Comparison of ENCODE assay signal across 30 cellular contexts in genomic region chr5:172530406-172530805, GRCh38.
A peak's percentile ranks its signal among the peaks of the same experiment; 100 is the strongest.
DNase-seq lines count a peak whose midpoint lies in the region; ATAC-seq, FAIRE-seq and TF ChIP-seq lines count a peak whose summit lies in the region.
"Had no signal": no experiment of that assay in that cellular context is flagged by ENCODE, and none has a peak within 500 bp of the region (broad histone marks: within the 10 kb centered on the region; RNA-seq: fewer than 3 reads in every experiment).

No MANE protein-coding gene starts in this region.

- RAD21 ChIA-PET in GM12878 (lab: Charles Lee; ENCODE audit: unreplicated experiment) = no interaction called here

- DNase-seq in left ventricle myocardium inferior = no peak
- no peak for DNase-seq in heart left ventricle
- no peak for DNase-seq in GM12878 (ENCODE audit: low read depth, low spot score)
- no peak for DNase-seq in neuronal stem cell (ENCODE audit: low spot score)
- no peak for DNase-seq in omental fat pad (ENCODE audit: low spot score)
- no peak for DNase-seq in H54 (ENCODE audit: insufficient read length, low spot score)
- no peak for DNase-seq in thyroid gland
- DNase-seq: activated CD4-positive, alpha-beta T cell treated with anti-CD3 and anti-CD28 coated beads for 1 hour; activated naive CD4-positive, alpha-beta T cell; activated naive CD8-positive, alpha-beta T cell treated with anti-CD3 and anti-CD28 coated beads, Interleukin-2, amount 50 U/mL, for 24 hours; activated T-cell treated with anti-CD3 and anti-CD28 coated beads, Interleukin-2, amount 50 U/mL, for 48 hours; C1 segment of cervical spinal cord; central memory CD4-positive, alpha-beta T cell; dermis blood vessel endothelial cell; DMS53; esophagus squamous epithelium; foreskin keratinocyte; Kasumi-1; kidney; lower lobe of right lung; mucosa of descending colon; NCI-H1436; NCI-H748 treated with DMSO at 0.1 percent for 48 hours; small intestine; stimulated activated naive CD4-positive, alpha-beta T cell; uterus had no signal

- no peak overlapping the region for H3K18ac ChIP-seq in neuronal stem cell (ENCODE audit: low read length)

- no peak overlapping the region for H2AFZ ChIP-seq in GM12878 (ENCODE audit: control insufficient read depth, low read depth, low read length)
- H2AFZ ChIP-seq in neuronal stem cell (ENCODE audit: low read length) = no peak overlapping the region

- H4K8ac ChIP-seq in neuronal stem cell (ENCODE audit: low read depth, low read length) = peak overlapping the region; percentile 54

- TF ChIP-seq RAD21 in GM12878 (IDR thresholded peaks at IDR 0.05; ENCODE audit: insufficient read depth, low read depth, low read length) = no peak

- H3K4me1 ChIP-seq in left ventricle myocardium inferior (peaks cover 61% of the 10 kb centered on the region), heart left ventricle (peaks cover 10 to 67% (median 31%) of the 10 kb centered on the region in 12 donors), GM12878 (ENCODE audit: control insufficient read depth, insufficient read depth, low read length) (peaks cover 13% of the 10 kb centered on the region), neuronal stem cell (ENCODE audit: control insufficient read depth in 2 of 2, insufficient read depth in 1 of 2, low read depth in 1 of 2, low read length in 2 of 2) (peaks cover 0 to 7% of the 10 kb centered on the region in 2 donors), thyroid gland (no peaks in the 10 kb centered on the region)
- H3K4me1 ChIP-seq: foreskin keratinocyte, uterus had no signal

- no peaks in the 10 kb centered on the region for H3K79me2 ChIP-seq in GM12878 (ENCODE audit: control insufficient read depth, insufficient read depth, low read length)

- no peak overlapping the region for H3K4me3 ChIP-seq in left ventricle myocardium inferior
- H3K4me3 ChIP-seq in heart left ventricle = no peak overlapping the region
- no peak overlapping the region for H3K4me3 ChIP-seq in GM12878
- H3K4me3 ChIP-seq in neuronal stem cell (ENCODE audit: low read length in 2 of 2) = no peak overlapping the region
- H3K4me3 ChIP-seq in thyroid gland (replicated peaks in 1 of 3) = no peak overlapping the region
- H3K4me3 ChIP-seq: esophagus squamous epithelium, lower lobe of right lung, mucosa of descending colon, suprapubic skin, uterus had no signal

- H4K91ac ChIP-seq in neuronal stem cell (ENCODE audit: low read depth, low read length, poor library complexity) = no peak overlapping the region

- H2AK5ac ChIP-seq in neuronal stem cell (ENCODE audit: low read depth, low read length) = no peak overlapping the region

- no peak overlapping the region for H2BK5ac ChIP-seq in neuronal stem cell (ENCODE audit: low read length)

- no peaks in the 10 kb centered on the region for H3K79me1 ChIP-seq in neuronal stem cell (ENCODE audit: low read depth, low read length)

- no peaks in the 10 kb centered on the region for H3K27me3 ChIP-seq in left ventricle myocardium inferior (ENCODE audit: low read depth)
- no peaks in the 10 kb centered on the region for H3K27me3 ChIP-seq in heart left ventricle
- H3K27me3 ChIP-seq in GM12878 (replicated peaks in 1 of 2; ENCODE audit: control insufficient read depth in 2 of 2, insufficient read depth in 2 of 2, low read length in 1 of 2) = no peaks in the 10 kb centered on the region; a peak in 1 of 4 replicates
- H3K27me3 ChIP-seq in neuronal stem cell (ENCODE audit: control insufficient read depth in 3 of 3, insufficient read depth in 3 of 3, low read depth in 1 of 3, low read length in 3 of 3) = peaks cover 0 to 16% (median 0%) of the 10 kb centered on the region in 3 experiments
- H3K27me3 ChIP-seq in thyroid gland = no peaks in the 10 kb centered on the region
- H3K27me3 ChIP-seq: esophagus squamous epithelium, suprapubic skin, uterus had no signal

- TF ChIP-seq CTCF in left ventricle myocardium inferior (IDR thresholded peaks at IDR 0.05; ENCODE audit: borderline replicate concordance) (no peak), heart left ventricle (IDR thresholded peaks at IDR 0.05) (no peak), GM12878 (IDR thresholded peaks at IDR 0.05 in 2 of 3, conservative IDR thresholded peaks at IDR 0.05 in 1 of 3; ENCODE audit: control insufficient read depth in 2 of 3, extremely low read depth in 1 of 3, insufficient read depth in 1 of 3, low read depth in 3 of 3, low read length in 3 of 3) (no peak), omental fat pad (IDR thresholded peaks at IDR 0.05) (no peak), thyroid gland (IDR thresholded peaks at IDR 0.05) (no peak)

- H3K4me2 ChIP-seq in GM12878 (ENCODE audit: control insufficient read depth, insufficient read depth) (peak overlapping the region; percentile 68; the same call in 1 of the 2 replicates), neuronal stem cell (ENCODE audit: insufficient read depth, low read length, poor library complexity, severe bottlenecking) (no peak overlapping the region)

- 90 to 94% (median 91%) methylated on average over 8 of the region's 8 CpGs for WGBS in heart left ventricle, 4 donors
- 67% methylated on average over 8 of the region's 8 CpGs for WGBS in GM12878 (ENCODE audit: insufficient coverage, insufficient replicate concordance, low lambda C conversion rate, missing lambda C conversion rate)
- no CpG with 5 or more reads among the region's 8 CpGs for WGBS in neuronal stem cell (ENCODE audit: extremely low coverage in 2 of 2, insufficient read length in 2 of 2, insufficient replicate concordance in 1 of 2), 2 donors
- 92 to 94% methylated on average over 8 of the region's 8 CpGs for WGBS in thyroid gland, 2 donors

- no peak overlapping the region for H2BK12ac ChIP-seq in neuronal stem cell (ENCODE audit: low read length)

- in situ Hi-C loops in GM12878 (cut with MboI) = no loop called here

- no peak for TF ChIP-seq EP300 in GM12878 (IDR thresholded peaks at IDR 0.05; ENCODE audit: borderline replicate concordance in 1 of 2, control insufficient read depth in 1 of 2, low read depth in 2 of 2, low read length in 2 of 2)

- SMC1A ChIA-PET in GM12878 (lab: Charles Lee; ENCODE audit: uncharacterized antibody, unreplicated experiment) = no interaction called here

- ATAC-seq in heart left ventricle (no peak), GM12878 (no peak), omental fat pad (ENCODE audit: low FRiP score) (no peak)
- ATAC-seq: activated naive CD8-positive, alpha-beta T cell treated with anti-CD3 and anti-CD28 coated beads, Interleukin-2, amount 50 U/mL, for 24 hours; foreskin keratinocyte; lower lobe of right lung; mucosa of descending colon; natural killer cell treated with Interleukin-12 subunit alpha and Interleukin-12 subunit beta and Interleukin-15 and Interleukin-18, amount 100 ng/mL, for 72 hours had no signal

- POLR2A ChIA-PET in GM12878 (lab: Charles Lee) = interaction anchor here (0.6 kb wide), 1 partner anchor 325 kb away, joined by 3 read pairs; no protein-coding TSS in a partner anchor

- H3K36me3 ChIP-seq in left ventricle myocardium inferior (no peaks in the 10 kb centered on the region), heart left ventricle (no peaks in the 10 kb centered on the region), GM12878 (ENCODE audit: control insufficient read depth in 2 of 2, insufficient read depth in 2 of 2, low read length in 1 of 2) (no peaks in the 10 kb centered on the region), neuronal stem cell (replicated peaks in 1 of 2; ENCODE audit: control insufficient read depth in 2 of 2, insufficient read depth in 2 of 2, low read length in 2 of 2) (no peaks in the 10 kb centered on the region), thyroid gland (no peaks in the 10 kb centered on the region)
- H3K36me3 ChIP-seq: esophagus squamous epithelium, lower lobe of right lung, suprapubic skin, uterus had no signal

- H3K9me3 ChIP-seq in left ventricle myocardium inferior (replicated peaks) = no peaks in the 10 kb centered on the region
- H3K9me3 ChIP-seq in heart left ventricle = no peaks in the 10 kb centered on the region
- H3K9me3 ChIP-seq in GM12878 (replicated peaks; ENCODE audit: control insufficient read depth, insufficient read depth, low read length) = peaks cover 1% of the 10 kb centered on the region; the same call in 1 of the 3 replicates
- H3K9me3 ChIP-seq in neuronal stem cell (replicated peaks in 1 of 2; ENCODE audit: control insufficient read depth in 2 of 2, insufficient read depth in 1 of 2, low read depth in 1 of 2, low read length in 2 of 2) = no peaks in the 10 kb centered on the region
- no peaks in the 10 kb centered on the region for H3K9me3 ChIP-seq in thyroid gland
- H3K9me3 ChIP-seq: esophagus squamous epithelium, lower lobe of right lung, mucosa of descending colon, suprapubic skin, uterus had no signal

- CTCF ChIA-PET in GM12878 (lab: Yijun Ruan, JAX) = no interaction called here

- intact Hi-C loops in left ventricle myocardium inferior (cut with micrococcal nuclease) = no loop called here
- intact Hi-C loops in heart left ventricle (cut with DNase I) = loop anchor here in 1 of 10 donors (5.0 kb wide), 1 partner anchor 43 kb away; no protein-coding TSS in a partner anchor
- intact Hi-C loops in GM12878 (cut with micrococcal nuclease; ENCODE audit: unreplicated experiment) = no loop called here
- intact Hi-C loops in thyroid gland (cut with DNase I) = no loop called here

- BruUV-seq in GM12878 (replicated peaks; lab: Mats Ljungman, UMichigan) = no TSS peak

- no peak overlapping the region for H3K14ac ChIP-seq in neuronal stem cell (ENCODE audit: low read length)

- H4K20me1 ChIP-seq in GM12878 (ENCODE audit: control insufficient read depth, insufficient read depth) = no peaks in the 10 kb centered on the region

- H2BK120ac ChIP-seq in neuronal stem cell (ENCODE audit: low read depth, low read length) = no peak overlapping the region

- H2BK15ac ChIP-seq in neuronal stem cell (ENCODE audit: low read length) = no peak overlapping the region

- H3K4ac ChIP-seq in neuronal stem cell (ENCODE audit: low read length) = no peak overlapping the region

- no peak for TF ChIP-seq POLR2A in heart left ventricle (IDR thresholded peaks at IDR 0.05)
- no peak for TF ChIP-seq POLR2A in GM12878 (IDR thresholded peaks at IDR 0.05; ENCODE audit: low read depth, low read length)
- no peak for TF ChIP-seq POLR2A in H54 (IDR thresholded peaks at IDR 0.05; ENCODE audit: low read depth, low read length)
- no peak for TF ChIP-seq POLR2A in thyroid gland (IDR thresholded peaks at IDR 0.05)

- H3K27ac ChIP-seq in left ventricle myocardium inferior (replicated peaks) (peak overlapping the region; percentile 75), heart left ventricle (peak overlapping the region in 6 of 12 donors; percentile 13 to 57 (median 33)), GM12878 (ENCODE audit: control insufficient read depth, insufficient read depth) (no peak overlapping the region), neuronal stem cell (replicated peaks; ENCODE audit: low read length) (no peak overlapping the region), thyroid gland (no peak overlapping the region)
- H3K27ac ChIP-seq: esophagus squamous epithelium, foreskin keratinocyte, lower lobe of right lung, suprapubic skin, uterus had no signal

- no peak for FAIRE-seq in GM12878 (lab: Jason Lieb, UNC)
- FAIRE-seq in H54 (lab: Jason Lieb, UNC) = no peak
- FAIRE-seq: endometrium, kidney, RCC 7860, small intestine had no signal

- H3K23ac ChIP-seq in neuronal stem cell (ENCODE audit: low read depth, low read length, poor library complexity) = no peak overlapping the region

- H3K9ac ChIP-seq in GM12878 (ENCODE audit: control insufficient read depth, insufficient read depth, low read length) = no peak overlapping the region
- H3K9ac ChIP-seq in neuronal stem cell (ENCODE audit: low read depth, low read length, poor library complexity) = no peak overlapping the region
